Comparison of ENCODE assay signal across 8 cellular contexts in genomic region chr19:44002566-44003460, GRCh38.
DNase-seq lines count a peak whose midpoint lies in the region; ATAC-seq and TF ChIP-seq lines count a peak whose summit lies in the region.

Gene ZNF230, plus strand, starts transcription at chr19:44002957. Its CDS starts 4,122 bp downstream, at chr19:44007079.

- H3K27ac Mint-ChIP-seq in central memory CD8-positive, alpha-beta T cell (ENCODE audit: low read depth), result peak within 1 kb of the TSS; percentile 90

- TF ChIP-seq CTCF in AG09309 (IDR thresholded peaks at IDR 0.05; ENCODE audit: control insufficient read depth, insufficient read depth, low read depth, low read length, missing control alignments), result no peak

- peaks cover 11% of the 10 kb centered on the region for H3K36me3 Mint-ChIP-seq in central memory CD8-positive, alpha-beta T cell (ENCODE audit: insufficient read depth)

- peaks cover 25% of the 10 kb centered on the region for H3K9me3 Mint-ChIP-seq in central memory CD8-positive, alpha-beta T cell

- DNase-seq in AG09309 (ENCODE audit: low read depth) (peak; percentile 75), NCI-H2227 (lab: John Stamatoyannopoulos, UW; ENCODE audit: unreplicated experiment) (peak; percentile 93), iris pigment epithelial cell (ENCODE audit: low read depth) (peak; percentile 98)
- DNase-seq in activated CD4-positive, CD25-positive, alpha-beta regulatory T cell (lab: John Stamatoyannopoulos, UW), result peak; percentile 36 to 63 (median 62)
- peak; percentile 51 to 73 for DNase-seq in central memory CD8-positive, alpha-beta T cell (ENCODE audit: low spot score in 2 of 2)
- peak; percentile 60 to 67 for DNase-seq in stimulated activated CD4-positive, alpha-beta T cell treated with anti-CD3 and anti-CD28 coated beads, Interleukin-12 subunit alpha, Interleukin-12 subunit beta, amount 100 ng/mL, for 24 hours (ENCODE audit: low read depth in 2 of 2)

- H3K4me3 ChIP-seq in AG09309 (ENCODE audit: control insufficient read depth, low read depth, low read length), result peak within 1 kb of the TSS; percentile 97

- H3K4me3 Mint-ChIP-seq in central memory CD8-positive, alpha-beta T cell, result peak within 1 kb of the TSS; percentile 96

- ATAC-seq in GM18909 (IDR thresholded peaks at IDR 0.05; ENCODE audit: poor library complexity, unreplicated experiment) (peak; percentile 88), HG03159 (IDR thresholded peaks at IDR 0.05; ENCODE audit: unreplicated experiment) (peak; percentile 90)
- peak; percentile 97 for ATAC-seq in central memory CD8-positive, alpha-beta T cell (replicated peaks; ENCODE audit: extremely low read depth, poor library complexity, severe bottlenecking)

- H3K27me3 Mint-ChIP-seq in central memory CD8-positive, alpha-beta T cell, result no peaks in the 10 kb centered on the region

- peaks cover 32% of the 10 kb centered on the region for H3K4me1 Mint-ChIP-seq in central memory CD8-positive, alpha-beta T cell

Comparison
In these comparisons a context has a peak if more than half of its experiments do, and no peak if none do; other contexts are left out.
1. Peak in every context shown above with its lines: DNase-seq, ATAC-seq and H3K4me3 ChIP-seq.